ENCODE assay signal across 8 cellular contexts in genomic region chr10:6203331-6204062, GRCh38. TPM values are rescaled to one million over a fixed set of nuclear protein-coding genes. Genes with fewer than 3 reads are reported as not detected.
DNase-seq lines count a peak whose midpoint lies in the region; ATAC-seq and TF ChIP-seq lines count a peak whose summit lies in the region.

No MANE protein-coding gene starts in this region.

- H3K27me3 Mint-ChIP-seq in endothelial cell (ENCODE audit: unreplicated experiment) (peaks cover 8% of the 10 kb centered on the region), mesothelial cell of epicardium (ENCODE audit: low read depth) (peaks cover 25% of the 10 kb centered on the region)

- DNase-seq in NCI-H2107 treated with DMSO at 0.1 percent for 48 hours (lab: John Stamatoyannopoulos, UW; ENCODE audit: unreplicated experiment) (peak; percentile 0), NCI-H2107 (lab: John Stamatoyannopoulos, UW) (no peak), NCI-H128 (lab: John Stamatoyannopoulos, UW; ENCODE audit: unreplicated experiment) (peak; percentile 7), endothelial cell (ENCODE audit: low spot score) (peak; percentile 77), mesothelial cell of epicardium (ENCODE audit: low spot score in 2 of 2, unreplicated experiment in 2 of 2) (peak in 1 of 2 experiments; percentile 70)
- DNase-seq in activated CD8-positive, alpha-beta memory T cell treated with anti-CD3 and anti-CD28 coated beads for 48 hours (ENCODE audit: low read depth in 2 of 3, low spot score in 2 of 3): peak in 2 of 3 experiments; percentile 38 to 50
- peak; percentile 43 for DNase-seq in stimulated activated naive CD4-positive, alpha-beta T cell treated with Interleukin-2 at 50 U/mL for 16 hours (lab: John Stamatoyannopoulos, UW)

- peak overlapping the region; percentile 98 for H3K4me3 Mint-ChIP-seq in endothelial cell (ENCODE audit: unreplicated experiment)
- peak overlapping the region; percentile 94 for H3K4me3 Mint-ChIP-seq in mesothelial cell of epicardium

- peaks cover 11% of the 10 kb centered on the region for H3K4me1 Mint-ChIP-seq in endothelial cell (ENCODE audit: unreplicated experiment)
- peaks cover 25% of the 10 kb centered on the region for H3K4me1 Mint-ChIP-seq in mesothelial cell of epicardium

- H3K9me3 Mint-ChIP-seq in endothelial cell (ENCODE audit: unreplicated experiment) (no peaks in the 10 kb centered on the region), mesothelial cell of epicardium (no peaks in the 10 kb centered on the region)

- ATAC-seq in HG02623 (IDR thresholded peaks at IDR 0.05; ENCODE audit: unreplicated experiment): peak; percentile 38

- TF ChIP-seq CTCF in endothelial cell (IDR thresholded peaks at IDR 0.05; ENCODE audit: unreplicated experiment): no peak
- no peak for TF ChIP-seq CTCF in mesothelial cell of epicardium (IDR thresholded peaks at IDR 0.05; ENCODE audit: unreplicated experiment)

- peak overlapping the region; percentile 70 for H3K27ac Mint-ChIP-seq in endothelial cell (ENCODE audit: unreplicated experiment)
- H3K27ac Mint-ChIP-seq in mesothelial cell of epicardium: peak overlapping the region; percentile 87

- H3K36me3 Mint-ChIP-seq in endothelial cell (ENCODE audit: low read depth, unreplicated experiment) (peaks cover 4% of the 10 kb centered on the region), mesothelial cell of epicardium (peaks cover 2% of the 10 kb centered on the region)

RNA-seq across cellular contexts. Expression of gene PFKFB3, which starts 0.8 kb away (rescaled TPM):
- total RNA-seq in endothelial cell (ENCODE audit: unreplicated experiment) (32.3 TPM), mesothelial cell of epicardium (51.0 to 55.0 TPM (median 51.5 TPM) in 3 replicates)
